ENCODE assay signal across 8 cellular contexts in genomic region chr16:528111-529011, GRCh38. TPM values are rescaled to one million over a fixed set of nuclear protein-coding genes. Genes with fewer than 3 reads are reported as not detected.
A peak's percentile ranks its signal among the peaks of the same experiment; 100 is the strongest.
DNase-seq lines count a peak whose midpoint lies in the region; ATAC-seq, FAIRE-seq and TF ChIP-seq lines count a peak whose summit lies in the region.

No MANE protein-coding gene starts in this region.

- no peaks in the 10 kb centered on the region for H3K27me3 ChIP-seq in CD8-positive, alpha-beta T cell (ENCODE audit: insufficient read depth, low read length)

- H3K36me3 Mint-ChIP-seq in CD8-positive, alpha-beta T cell = peaks cover 4% of the 10 kb centered on the region
- no peaks in the 10 kb centered on the region for H3K36me3 Mint-ChIP-seq in glutamatergic neuron (ENCODE audit: unreplicated experiment)

- no peaks in the 10 kb centered on the region for H3K9me3 Mint-ChIP-seq in CD8-positive, alpha-beta T cell
- H3K9me3 Mint-ChIP-seq in glutamatergic neuron (ENCODE audit: unreplicated experiment) = peaks cover 17% of the 10 kb centered on the region

- peak overlapping the region; percentile 50 for H3K4me3 ChIP-seq in CD8-positive, alpha-beta T cell (ENCODE audit: low read depth, low read length)
- peak overlapping the region; percentile 79 for H3K4me3 ChIP-seq in NB4 (ENCODE audit: low read depth, low read length)
- peak overlapping the region; percentile 68 for H3K4me3 ChIP-seq in retinal pigment epithelial cell (ENCODE audit: low read length)

- DNase-seq in CD8-positive, alpha-beta T cell = peak in 3 of 7 experiments; percentile 25 to 56 (median 31)
- DNase-seq in NB4 (ENCODE audit: low read depth) (peak; percentile 86), glutamatergic neuron (peak; percentile 51), retinal pigment epithelial cell (ENCODE audit: low read depth) (no peak), foreskin melanocyte (no peak), D721Med (ENCODE audit: insufficient read length, low spot score) (no peak)
- DNase-seq in activated T-cell treated with anti-CD3 and anti-CD28 coated beads, Interleukin-2, amount 50 U/mL, for 48 hours = peak; percentile 65 to 72

- peak overlapping the region; percentile 86 for H3K4me3 Mint-ChIP-seq in CD8-positive, alpha-beta T cell
- H3K4me3 Mint-ChIP-seq in glutamatergic neuron (ENCODE audit: unreplicated experiment) = peak overlapping the region; percentile 88

- intact Hi-C loops in CD8-positive, alpha-beta T cell (cut with DNase I, micrococcal nuclease) = loop anchor here (5.0 to 10.0 kb wide), 6 partner anchors 136 to 391 kb away; partner anchors contain the start of genes JMJD8 (in 1 of the 2), LUC7L (in 1 of the 2), NPRL3 (in 1 of the 2) and PGAP6 (in 1 of the 2)

- H3K27ac Mint-ChIP-seq in CD8-positive, alpha-beta T cell = peak overlapping the region; percentile 87
- H3K27ac Mint-ChIP-seq in glutamatergic neuron (ENCODE audit: unreplicated experiment) = peak overlapping the region; percentile 43

- H3K27me3 Mint-ChIP-seq in CD8-positive, alpha-beta T cell (ENCODE audit: low read depth) = no peaks in the 10 kb centered on the region
- peaks cover 10% of the 10 kb centered on the region for H3K27me3 Mint-ChIP-seq in glutamatergic neuron (ENCODE audit: unreplicated experiment)

- CTCF ChIA-PET in CD8-positive, alpha-beta T cell (lab: Charles Lee) = interaction anchor here (1.1 to 1.2 kb wide), 2 partner anchors 39 to 135 kb away, joined by 4 read pairs; partner anchors contain the start of gene NHLRC4

- peak overlapping the region; percentile 45 for H3K27ac ChIP-seq in CD8-positive, alpha-beta T cell (ENCODE audit: low read depth, low read length)

- H3K36me3 ChIP-seq in CD8-positive, alpha-beta T cell (ENCODE audit: insufficient read depth, low read length) = no peaks in the 10 kb centered on the region

- peaks cover 35% of the 10 kb centered on the region for H3K4me1 ChIP-seq in CD8-positive, alpha-beta T cell (ENCODE audit: insufficient read depth, low read length)

- ATAC-seq in CD8-positive, alpha-beta T cell = peak; percentile 2
- ATAC-seq in GM21723 (IDR thresholded peaks at IDR 0.05; ENCODE audit: unreplicated experiment) = peak; percentile 15

- no peaks in the 10 kb centered on the region for H3K9me3 ChIP-seq in CD8-positive, alpha-beta T cell (ENCODE audit: low read length)

- POLR2A ChIA-PET in CD8-positive, alpha-beta T cell (lab: Charles Lee) = interaction anchor here (0.7 to 1.0 kb wide), 3 partner anchors 51 to 167 kb away, joined by 3 to 4 read pairs (median 3); partner anchors contain the start of gene METTL26

- no peak for FAIRE-seq in D721Med (lab: Jason Lieb, UNC)

- no peak for TF ChIP-seq POLR2A in NB4 (IDR thresholded peaks at IDR 0.05; ENCODE audit: extremely low read depth, insufficient read length)

- peaks cover 31% of the 10 kb centered on the region for H3K4me1 Mint-ChIP-seq in CD8-positive, alpha-beta T cell (ENCODE audit: low read depth)
- H3K4me1 Mint-ChIP-seq in glutamatergic neuron (ENCODE audit: low read depth, unreplicated experiment) = peaks cover 16% of the 10 kb centered on the region

- no peak for TF ChIP-seq CTCF in CD8-positive, alpha-beta T cell (IDR thresholded peaks at IDR 0.05)
- no peak for TF ChIP-seq CTCF in NB4 (IDR thresholded peaks at IDR 0.05; ENCODE audit: low read depth, low read length)
- no peak for TF ChIP-seq CTCF in glutamatergic neuron (IDR thresholded peaks at IDR 0.05; ENCODE audit: partially characterized antibody, unreplicated experiment)
- no peak for TF ChIP-seq CTCF in retinal pigment epithelial cell (conservative IDR thresholded peaks at IDR 0.05; ENCODE audit: low read depth, low read length)
- TF ChIP-seq CTCF in D721Med (IDR thresholded peaks at IDR 0.05; ENCODE audit: insufficient read depth, missing control alignments) = no peak

RNA-seq across cellular contexts. Expression of gene CAPN15, which starts 0.8 kb away (rescaled TPM):
- 10 to 100 TPM; 40.5 to 43.6 TPM for total RNA-seq in CD8-positive, alpha-beta T cell
- total RNA-seq in glutamatergic neuron (ENCODE audit: unreplicated experiment) = 56.1 TPM

RNA-seq across cellular contexts. Expression of gene PRR35, which starts 31.8 kb away (rescaled TPM):
- total RNA-seq in CD8-positive, alpha-beta T cell = not detected
- total RNA-seq in glutamatergic neuron (ENCODE audit: unreplicated experiment) = not detected

RNA-seq across cellular contexts. Expression of gene NHLRC4, which starts 38.4 kb away (rescaled TPM):
- under 1 TPM in 1 of 2 experiments, not detected in 1; 0.25 TPM for total RNA-seq in CD8-positive, alpha-beta T cell
- total RNA-seq in glutamatergic neuron (ENCODE audit: unreplicated experiment) = 3.4 TPM

RNA-seq across cellular contexts. Expression of gene PIGQ, which starts 41.4 kb away (rescaled TPM):
- 10 to 100 TPM; 25.9 to 31.0 TPM for total RNA-seq in CD8-positive, alpha-beta T cell
- total RNA-seq in glutamatergic neuron (ENCODE audit: unreplicated experiment) = 85.0 TPM

Comparison
In these comparisons a context has a peak if more than half of its experiments do, and no peak if none do; other contexts are left out.
1. DNase-seq: peak in NB4 (single experiment), activated T-cell treated with anti-CD3 and anti-CD28 coated beads, Interleukin-2, amount 50 U/mL, for 48 hours (2 of 2) and glutamatergic neuron (single experiment); none in retinal pigment epithelial cell (single experiment), foreskin melanocyte (single experiment) and D721Med (single experiment).
2. Peak in every context shown above with its lines, with median percentiles within 50 percentile points of each other: H3K4me3 ChIP-seq.